In genomic region chr12:107369679-107370078, GRCh38 we compare ENCODE assay signal across 19 cellular contexts.
DNase-seq lines count a peak whose midpoint lies in the region; ATAC-seq and TF ChIP-seq lines count a peak whose summit lies in the region.
"Had no signal": no experiment of that assay in that cellular context is flagged by ENCODE, and none has a peak within 500 bp of the region (broad histone marks: within the 10 kb centered on the region; RNA-seq: fewer than 3 reads in every experiment).

No MANE protein-coding gene starts in this region.

- H3K27me3 ChIP-seq in CD8-positive, alpha-beta memory T cell (ENCODE audit: insufficient read depth, low read length, poor library complexity, severe bottlenecking), result no peaks in the 10 kb centered on the region
- no peaks in the 10 kb centered on the region for H3K27me3 ChIP-seq in Peyer's patch
- H3K27me3 ChIP-seq: neural progenitor cell, right atrium auricular region, tibial nerve had no signal

- peaks cover 0 to 2% (median 0%) of the 10 kb centered on the region in 5 donors for H3K9me3 Mint-ChIP-seq in CD8-positive, alpha-beta memory T cell
- H3K9me3 Mint-ChIP-seq in activated T-helper 2 cell treated with anti-CD3 and anti-CD28 coated beads, Interferon-gamma antibody, Interleukin-2, Interleukin-4, amounts not matched to agents 10 μg/mL and 5 μg/mL and 100 μg/mL, durations not matched to agents 14 hours and 24 hours and 36 hours, result no peaks in the 10 kb centered on the region
- H3K9me3 Mint-ChIP-seq in naive thymus-derived CD8-positive, alpha-beta T cell, result no peaks in the 10 kb centered on the region
- H3K9me3 Mint-ChIP-seq: memory B cell had no signal

- peak in 2 of 5 donors; percentile 38 to 58 for DNase-seq in CD8-positive, alpha-beta memory T cell
- DNase-seq in Peyer's patch (no peak), middle frontal gyrus (ENCODE audit: extremely low spot score, low spot score) (no peak), NAMALWA (ENCODE audit: low spot score) (no peak), HuH-7.5 (ENCODE audit: low spot score) (no peak)
- peak; percentile 54 for DNase-seq in activated T-helper 2 cell treated with anti-CD3 and anti-CD28 coated beads, Interferon-gamma antibody, Interleukin-2, Interleukin-4, amounts not matched to agents 10 μg/mL and 5 μg/mL and 100 μg/mL, durations not matched to agents 14 hours and 24 hours and 36 hours (ENCODE audit: low spot score)
- peak in 5 of 10 donors; percentile 4 to 67 (median 40) for DNase-seq in naive thymus-derived CD8-positive, alpha-beta T cell
- DNase-seq: C1 segment of cervical spinal cord, dermis blood vessel endothelial cell, DND-41, glutamatergic neuron, islet precursor cell, NCI-H1694, NCI-H446 treated with DMSO at 0.1 percent for 48 hours had no signal

- no peaks in the 10 kb centered on the region for H3K9me3 ChIP-seq in CD8-positive, alpha-beta memory T cell (ENCODE audit: low read length)
- H3K9me3 ChIP-seq in Peyer's patch, result no peaks in the 10 kb centered on the region
- H3K9me3 ChIP-seq: right atrium auricular region, tibial nerve had no signal

- peak; percentile 46 to 48 for ATAC-seq in naive thymus-derived CD8-positive, alpha-beta T cell
- ATAC-seq: esophagus mucosa had no signal

- intact Hi-C loops in activated T-helper 2 cell treated with anti-CD3 and anti-CD28 coated beads, Interferon-gamma antibody, Interleukin-2, Interleukin-4, amounts not matched to agents 10 μg/mL and 5 μg/mL and 100 μg/mL, durations not matched to agents 14 hours and 24 hours and 36 hours (cut with micrococcal nuclease), result loop anchor here (1.0 to 2.0 kb wide), 4 partner anchors 47 to 146 kb away; a partner anchor contains a TSS

- CTCF ChIA-PET in CD8-positive, alpha-beta memory T cell (lab: Charles Lee), result interaction anchor here (0.8 kb wide), 1 partner anchor 236 kb away, joined by 3 read pairs; no protein-coding TSS in a partner anchor

- no peak for TF ChIP-seq CTCF in Peyer's patch (IDR thresholded peaks at IDR 0.05)

- peak overlapping the region; percentile 16 for H3K4me3 ChIP-seq in CD8-positive, alpha-beta memory T cell (ENCODE audit: low read length)
- no peak overlapping the region for H3K4me3 ChIP-seq in Peyer's patch
- H3K4me3 ChIP-seq: neural progenitor cell, right atrium auricular region, tibial nerve had no signal

- H3K4me1 Mint-ChIP-seq in CD8-positive, alpha-beta memory T cell, result peaks cover 64 to 75% (median 75%) of the 10 kb centered on the region in 3 donors
- H3K4me1 Mint-ChIP-seq in activated T-helper 2 cell treated with anti-CD3 and anti-CD28 coated beads, Interferon-gamma antibody, Interleukin-2, Interleukin-4, amounts not matched to agents 10 μg/mL and 5 μg/mL and 100 μg/mL, durations not matched to agents 14 hours and 24 hours and 36 hours (ENCODE audit: low read depth), result peaks cover 76% of the 10 kb centered on the region
- peaks cover 42 to 86% (median 81%) of the 10 kb centered on the region in 4 donors for H3K4me1 Mint-ChIP-seq in naive thymus-derived CD8-positive, alpha-beta T cell

- no peaks in the 10 kb centered on the region for H3K36me3 Mint-ChIP-seq in CD8-positive, alpha-beta memory T cell
- H3K36me3 Mint-ChIP-seq in activated T-helper 2 cell treated with anti-CD3 and anti-CD28 coated beads, Interferon-gamma antibody, Interleukin-2, Interleukin-4, amounts not matched to agents 10 μg/mL and 5 μg/mL and 100 μg/mL, durations not matched to agents 14 hours and 24 hours and 36 hours (ENCODE audit: low read depth), result no peaks in the 10 kb centered on the region
- no peaks in the 10 kb centered on the region for H3K36me3 Mint-ChIP-seq in naive thymus-derived CD8-positive, alpha-beta T cell
- H3K36me3 Mint-ChIP-seq: memory B cell, neural progenitor cell had no signal

- H3K4me1 ChIP-seq in CD8-positive, alpha-beta memory T cell (ENCODE audit: insufficient read depth, low read length), result peaks cover 68% of the 10 kb centered on the region
- H3K4me1 ChIP-seq in Peyer's patch, result no peaks in the 10 kb centered on the region
- H3K4me1 ChIP-seq: neural progenitor cell, right atrium auricular region, tibial nerve had no signal

- no peak overlapping the region for H3K27ac ChIP-seq in CD8-positive, alpha-beta memory T cell (ENCODE audit: low read depth, low read length)
- peak overlapping the region in 3 of 4 donors; percentile 17 to 51 (median 43) for H3K27ac ChIP-seq in Peyer's patch
- H3K27ac ChIP-seq: neural progenitor cell, right atrium auricular region, tibial nerve had no signal

- peak overlapping the region; percentile 76 to 97 (median 90) for H3K27ac Mint-ChIP-seq in CD8-positive, alpha-beta memory T cell
- H3K27ac Mint-ChIP-seq in activated T-helper 2 cell treated with anti-CD3 and anti-CD28 coated beads, Interferon-gamma antibody, Interleukin-2, Interleukin-4, amounts not matched to agents 10 μg/mL and 5 μg/mL and 100 μg/mL, durations not matched to agents 14 hours and 24 hours and 36 hours, result peak overlapping the region; percentile 85
- peak overlapping the region; percentile 78 to 97 (median 90) for H3K27ac Mint-ChIP-seq in naive thymus-derived CD8-positive, alpha-beta T cell
- H3K27ac Mint-ChIP-seq: memory B cell had no signal

- no peak for TF ChIP-seq POLR2A in Peyer's patch (IDR thresholded peaks at IDR 0.05)

- no peaks in the 10 kb centered on the region for H3K36me3 ChIP-seq in CD8-positive, alpha-beta memory T cell (ENCODE audit: insufficient read depth, low read length)
- H3K36me3 ChIP-seq in Peyer's patch, result no peaks in the 10 kb centered on the region
- H3K36me3 ChIP-seq: neural progenitor cell, right atrium auricular region, tibial nerve had no signal

- peaks cover 0 to 1% of the 10 kb centered on the region in 2 donors for H3K27me3 Mint-ChIP-seq in CD8-positive, alpha-beta memory T cell
- H3K27me3 Mint-ChIP-seq in activated T-helper 2 cell treated with anti-CD3 and anti-CD28 coated beads, Interferon-gamma antibody, Interleukin-2, Interleukin-4, amounts not matched to agents 10 μg/mL and 5 μg/mL and 100 μg/mL, durations not matched to agents 14 hours and 24 hours and 36 hours (ENCODE audit: low read depth), result no peaks in the 10 kb centered on the region
- H3K27me3 Mint-ChIP-seq in naive thymus-derived CD8-positive, alpha-beta T cell, result no peaks in the 10 kb centered on the region

- peak overlapping the region; percentile 75 to 82 (median 78) for H3K4me3 Mint-ChIP-seq in CD8-positive, alpha-beta memory T cell
- H3K4me3 Mint-ChIP-seq in activated T-helper 2 cell treated with anti-CD3 and anti-CD28 coated beads, Interferon-gamma antibody, Interleukin-2, Interleukin-4, amounts not matched to agents 10 μg/mL and 5 μg/mL and 100 μg/mL, durations not matched to agents 14 hours and 24 hours and 36 hours (ENCODE audit: low read depth), result peak overlapping the region; percentile 79
- peak overlapping the region; percentile 49 to 82 (median 77) for H3K4me3 Mint-ChIP-seq in naive thymus-derived CD8-positive, alpha-beta T cell
- H3K4me3 Mint-ChIP-seq: memory B cell, neural progenitor cell had no signal

- POLR2A ChIA-PET in CD8-positive, alpha-beta memory T cell (lab: Charles Lee), result interaction anchor here (0.5 to 0.8 kb wide), 2 partner anchors 17 to 40 kb away, joined by 3 to 6 read pairs; no protein-coding TSS in a partner anchor
- POLR2A ChIA-PET in naive thymus-derived CD8-positive, alpha-beta T cell (lab: Charles Lee), result interaction anchor here (0.6 to 6.6 kb wide), 6 partner anchors 8 to 1068 kb away, joined by 3 to 140 read pairs (median 3); a partner anchor contains a TSS
